ENCODE assay signal across 8 cellular contexts in genomic region chr17:48025904-48026502, GRCh38. TPM values are rescaled to one million over a fixed set of nuclear protein-coding genes. Genes with fewer than 3 reads are reported as not detected.
DNase-seq lines count a peak whose midpoint lies in the region; ATAC-seq and TF ChIP-seq lines count a peak whose summit lies in the region.

No MANE protein-coding gene starts in this region.

- TF ChIP-seq EP300 in tibial nerve (IDR thresholded peaks at IDR 0.05): no peak

- TF ChIP-seq POLR2A in right lobe of liver (IDR thresholded peaks at IDR 0.05) (no peak), tibial nerve (IDR thresholded peaks at IDR 0.05) (no peak), Peyer's patch (IDR thresholded peaks at IDR 0.05) (no peak)

- H3K9me3 Mint-ChIP-seq in activated naive CD4-positive, alpha-beta T cell treated with anti-CD3 and anti-CD28 coated beads, Interleukin-2, amount 10 ng/mL, durations not matched to agents 7 days and 5 days: no peaks in the 10 kb centered on the region
- H3K9me3 Mint-ChIP-seq in activated T-helper 17 cell treated with anti-CD3 and anti-CD28 coated beads, Interleukin-2, amount 50 U/mL, for 72 hours: no peaks in the 10 kb centered on the region

- peak overlapping the region; percentile 81 for H3K4me3 Mint-ChIP-seq in activated naive CD4-positive, alpha-beta T cell treated with anti-CD3 and anti-CD28 coated beads, Interleukin-2, amount 10 ng/mL, durations not matched to agents 7 days and 5 days
- H3K4me3 Mint-ChIP-seq in activated T-helper 17 cell treated with anti-CD3 and anti-CD28 coated beads, Interleukin-2, amount 50 U/mL, for 72 hours: peak overlapping the region; percentile 93

- DNase-seq in activated naive CD4-positive, alpha-beta T cell treated with anti-CD3 and anti-CD28 coated beads, Interleukin-2, amount 10 ng/mL, durations not matched to agents 7 days and 5 days: no peak
- DNase-seq in activated naive CD4-positive, alpha-beta T cell (lab: John Stamatoyannopoulos, UW): no peak
- DNase-seq in right lobe of liver (no peak), tibial nerve (ENCODE audit: low spot score in 2 of 2) (no peak), Peyer's patch (no peak), NCI-H526 (lab: John Stamatoyannopoulos, UW) (no peak)

- no peak overlapping the region for H3K27ac Mint-ChIP-seq in activated naive CD4-positive, alpha-beta T cell treated with anti-CD3 and anti-CD28 coated beads, Interleukin-2, amount 10 ng/mL, durations not matched to agents 7 days and 5 days
- H3K27ac Mint-ChIP-seq in activated T-helper 17 cell treated with anti-CD3 and anti-CD28 coated beads, Interleukin-2, amount 50 U/mL, for 72 hours: no peak overlapping the region

- no peak for ATAC-seq in activated T-helper 17 cell treated with anti-CD3 and anti-CD28 coated beads, Interleukin-2, amount 50 U/mL, for 72 hours (replicated peaks)
- ATAC-seq in right lobe of liver (no peak), HG03457 (IDR thresholded peaks at IDR 0.05; ENCODE audit: unreplicated experiment) (no peak)

- H3K27me3 ChIP-seq in right lobe of liver (no peaks in the 10 kb centered on the region), tibial nerve (no peaks in the 10 kb centered on the region), Peyer's patch (peaks cover 0 to 11% of the 10 kb centered on the region in 2 donors)

- H3K27ac ChIP-seq in right lobe of liver (peak overlapping the region in 1 of 3 donors; percentile 29), tibial nerve (peak overlapping the region; percentile 66 to 93 (median 80)), Peyer's patch (peak overlapping the region in 2 of 4 donors; percentile 45 to 65)

- CTCF ChIA-PET in activated naive CD4-positive, alpha-beta T cell treated with anti-CD3 and anti-CD28 coated beads, Interleukin-2, amount 10 ng/mL, durations not matched to agents 7 days and 5 days (lab: Charles Lee): interaction anchor here (0.7 to 3.8 kb wide), 34 partner anchors 9 to 592 kb away, joined by 3 to 115 read pairs (median 5); partner anchors contain the start of genes CBX1, HOXB5 and NFE2L1

- WGBS in right lobe of liver (ENCODE audit: insufficient coverage, low coverage, low lambda C conversion rate, missing lambda C conversion rate): 32% methylated on average over 7 of the region's 8 CpGs
- WGBS in tibial nerve, 2 donors: 15 to 33% methylated on average over 8 of the region's 8 CpGs

- intact Hi-C loops in right lobe of liver (cut with DNase I): loop anchor here (5.0 kb wide), 1 partner anchor 46 kb away; no protein-coding TSS in a partner anchor

- peaks cover 42% of the 10 kb centered on the region for H3K4me1 Mint-ChIP-seq in activated naive CD4-positive, alpha-beta T cell treated with anti-CD3 and anti-CD28 coated beads, Interleukin-2, amount 10 ng/mL, durations not matched to agents 7 days and 5 days
- H3K4me1 Mint-ChIP-seq in activated T-helper 17 cell treated with anti-CD3 and anti-CD28 coated beads, Interleukin-2, amount 50 U/mL, for 72 hours: peaks cover 11% of the 10 kb centered on the region

- H3K36me3 ChIP-seq in right lobe of liver (no peaks in the 10 kb centered on the region), tibial nerve (no peaks in the 10 kb centered on the region), Peyer's patch (no peaks in the 10 kb centered on the region)

- H3K27me3 Mint-ChIP-seq in activated naive CD4-positive, alpha-beta T cell treated with anti-CD3 and anti-CD28 coated beads, Interleukin-2, amount 10 ng/mL, durations not matched to agents 7 days and 5 days: peaks cover 81% of the 10 kb centered on the region
- peaks cover 12% of the 10 kb centered on the region for H3K27me3 Mint-ChIP-seq in activated T-helper 17 cell treated with anti-CD3 and anti-CD28 coated beads, Interleukin-2, amount 50 U/mL, for 72 hours

- H3K4me1 ChIP-seq in right lobe of liver (peaks cover 0 to 33% (median 15%) of the 10 kb centered on the region in 4 donors), tibial nerve (peaks cover 7 to 54% (median 34%) of the 10 kb centered on the region in 4 donors), Peyer's patch (peaks cover 3 to 37% (median 14%) of the 10 kb centered on the region in 4 donors)

- no peaks in the 10 kb centered on the region for H3K9me3 ChIP-seq in right lobe of liver
- no peaks in the 10 kb centered on the region for H3K9me3 ChIP-seq in tibial nerve
- H3K9me3 ChIP-seq in Peyer's patch: no peaks in the 10 kb centered on the region

- no peaks in the 10 kb centered on the region for H3K36me3 Mint-ChIP-seq in activated naive CD4-positive, alpha-beta T cell treated with anti-CD3 and anti-CD28 coated beads, Interleukin-2, amount 10 ng/mL, durations not matched to agents 7 days and 5 days
- peaks cover 5% of the 10 kb centered on the region for H3K36me3 Mint-ChIP-seq in activated T-helper 17 cell treated with anti-CD3 and anti-CD28 coated beads, Interleukin-2, amount 50 U/mL, for 72 hours (ENCODE audit: low read depth)

- H3K4me3 ChIP-seq in right lobe of liver (peak overlapping the region in 2 of 3 donors; percentile 30 to 48), tibial nerve (peak overlapping the region; percentile 22 to 57 (median 43)), Peyer's patch (peak overlapping the region in 2 of 4 donors; percentile 49 to 60)

- TF ChIP-seq CTCF in right lobe of liver (IDR thresholded peaks at IDR 0.05): no peak
- no peak for TF ChIP-seq CTCF in tibial nerve (IDR thresholded peaks at IDR 0.05)
- no peak for TF ChIP-seq CTCF in Peyer's patch (IDR thresholded peaks at IDR 0.05)

RNA-seq across cellular contexts. Expression of gene COPZ2, which starts 11.6 kb away (rescaled TPM):
- 1 to 10 TPM; 1.3 to 2.0 TPM for total RNA-seq in activated T-helper 17 cell treated with anti-CD3 and anti-CD28 coated beads, Interleukin-2, amount 50 U/mL, for 72 hours
- total RNA-seq in right lobe of liver (10 to 100 TPM; 18.9 to 26.6 (median 23.8) TPM), tibial nerve (10 to 100 TPM; 40.5 to 73.9 (median 62.2) TPM), Peyer's patch (10 to 100 TPM in 2 of 4 donors, 1 to 10 TPM in 2; 2.2 to 27.2 (median 7.0) TPM)

RNA-seq across cellular contexts. Expression of gene NFE2L1, which starts 22.2 kb away (rescaled TPM):
- total RNA-seq in activated T-helper 17 cell treated with anti-CD3 and anti-CD28 coated beads, Interleukin-2, amount 50 U/mL, for 72 hours: 10 to 100 TPM; 77.7 to 91.8 TPM
- total RNA-seq in right lobe of liver (100 to 1,000 TPM in 4 of 6 experiments, 10 to 100 TPM in 2; 63.1 to 156 (median 117) TPM), tibial nerve (100 to 1,000 TPM; 216 to 327 (median 255) TPM), Peyer's patch (100 to 1,000 TPM in 3 of 4 donors, 10 to 100 TPM in 1; 89.1 to 228 (median 217) TPM)

RNA-seq across cellular contexts. Expression of gene CDK5RAP3, which starts 55.1 kb away (rescaled TPM):
- 100 to 1,000 TPM; 139 to 216 TPM for total RNA-seq in activated T-helper 17 cell treated with anti-CD3 and anti-CD28 coated beads, Interleukin-2, amount 50 U/mL, for 72 hours
- total RNA-seq in right lobe of liver: 100 to 1,000 TPM in 3 of 6 experiments, 10 to 100 TPM in 3; 47.3 to 119 (median 99.7) TPM
- total RNA-seq in tibial nerve: 100 to 1,000 TPM; 163 to 310 (median 200) TPM
- 1,000 to 10,000 TPM in 1 of 4 donors, 100 to 1,000 TPM in 3; 198 to 1,062 (median 553) TPM for total RNA-seq in Peyer's patch
